25 cellular contexts compared by ENCODE assay signal in the genomic region with DNA sequence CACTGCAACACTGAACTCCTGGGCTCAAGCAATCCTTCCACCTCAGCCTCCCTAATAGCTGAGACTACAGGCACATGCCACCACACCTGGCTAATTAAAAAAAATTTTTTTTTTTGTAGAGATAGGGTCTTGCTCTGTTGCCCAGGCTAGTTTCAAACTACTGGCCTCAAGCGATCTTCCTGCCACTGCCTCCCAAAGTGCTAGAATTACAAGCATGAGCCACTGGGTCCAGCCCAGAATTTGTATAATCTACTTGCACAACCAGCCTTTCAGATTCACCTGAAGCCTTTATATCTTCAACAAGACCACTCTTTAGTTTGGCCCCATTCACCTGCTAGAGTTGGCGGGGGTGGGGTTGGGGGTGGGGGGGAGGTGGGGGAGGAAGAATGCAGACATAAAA.
"Had no signal": no experiment of that assay in that cellular context is flagged by ENCODE, and none has a peak within 500 bp of the region (broad histone marks: within the 10 kb centered on the region; RNA-seq: fewer than 3 reads in every experiment).

No MANE protein-coding gene starts in this region.

- H3K27ac Mint-ChIP-seq: dendritic cell treated with granulocyte-macrophage colony-stimulating factor and Interleukin-4, amounts not matched to agents 40 ng/mL and 50 ng/mL, for 4 days; effector memory CD8-positive, alpha-beta T cell; endodermal cell had no signal

- H3K9me3 ChIP-seq: colonic mucosa, esophagus muscularis mucosa, esophagus squamous epithelium, gastrocnemius medialis, gastroesophageal sphincter, heart left ventricle, heart right ventricle had no signal

- H3K4me3 ChIP-seq: colonic mucosa, coronary artery, dorsolateral prefrontal cortex, esophagus muscularis mucosa, esophagus squamous epithelium, gastrocnemius medialis, gastroesophageal sphincter, heart left ventricle, heart right ventricle had no signal

- H3K36me3 ChIP-seq: colonic mucosa, esophagus muscularis mucosa, esophagus squamous epithelium, gastrocnemius medialis, gastroesophageal sphincter, heart right ventricle had no signal

- ATAC-seq: effector memory CD8-positive, alpha-beta T cell; esophagus mucosa; foreskin keratinocyte; gastrocnemius medialis; gastroesophageal sphincter; heart left ventricle; heart right ventricle had no signal

- H3K9me3 Mint-ChIP-seq: dendritic cell treated with granulocyte-macrophage colony-stimulating factor and Interleukin-4, amounts not matched to agents 40 ng/mL and 50 ng/mL, for 4 days; effector memory CD8-positive, alpha-beta T cell; endodermal cell had no signal

- H3K4me3 Mint-ChIP-seq: dendritic cell treated with granulocyte-macrophage colony-stimulating factor and Interleukin-4, amounts not matched to agents 40 ng/mL and 50 ng/mL, for 4 days; effector memory CD8-positive, alpha-beta T cell; endodermal cell had no signal

- H3K4me1 ChIP-seq: colonic mucosa, gastrocnemius medialis had no signal

- H3K27me3 ChIP-seq: colonic mucosa, dorsolateral prefrontal cortex, esophagus muscularis mucosa, esophagus squamous epithelium, foreskin keratinocyte, gastrocnemius medialis, gastroesophageal sphincter, heart left ventricle, heart right ventricle had no signal

- H3K27ac ChIP-seq: colonic mucosa, coronary artery, dorsolateral prefrontal cortex, epithelial cell of prostate, esophagus muscularis mucosa, esophagus squamous epithelium, foreskin keratinocyte, gastrocnemius medialis, heart left ventricle, heart right ventricle had no signal

- DNase-seq: colonic mucosa; cortex of kidney; dermis blood vessel endothelial cell; dorsolateral prefrontal cortex; effector CD4-positive, alpha-beta T cell; effector CD8-positive, alpha-beta T cell; effector memory CD4-positive, alpha-beta T cell; effector memory CD8-positive, alpha-beta T cell; endodermal cell; erythroblast; esophagus squamous epithelium; foreskin fibroblast; foreskin keratinocyte; foreskin melanocyte; gastrocnemius medialis; glutamatergic neuron; head of caudate nucleus; heart left ventricle; heart right ventricle had no signal
